Comparison of ENCODE assay signal across 14 cellular contexts in the genomic region with DNA sequence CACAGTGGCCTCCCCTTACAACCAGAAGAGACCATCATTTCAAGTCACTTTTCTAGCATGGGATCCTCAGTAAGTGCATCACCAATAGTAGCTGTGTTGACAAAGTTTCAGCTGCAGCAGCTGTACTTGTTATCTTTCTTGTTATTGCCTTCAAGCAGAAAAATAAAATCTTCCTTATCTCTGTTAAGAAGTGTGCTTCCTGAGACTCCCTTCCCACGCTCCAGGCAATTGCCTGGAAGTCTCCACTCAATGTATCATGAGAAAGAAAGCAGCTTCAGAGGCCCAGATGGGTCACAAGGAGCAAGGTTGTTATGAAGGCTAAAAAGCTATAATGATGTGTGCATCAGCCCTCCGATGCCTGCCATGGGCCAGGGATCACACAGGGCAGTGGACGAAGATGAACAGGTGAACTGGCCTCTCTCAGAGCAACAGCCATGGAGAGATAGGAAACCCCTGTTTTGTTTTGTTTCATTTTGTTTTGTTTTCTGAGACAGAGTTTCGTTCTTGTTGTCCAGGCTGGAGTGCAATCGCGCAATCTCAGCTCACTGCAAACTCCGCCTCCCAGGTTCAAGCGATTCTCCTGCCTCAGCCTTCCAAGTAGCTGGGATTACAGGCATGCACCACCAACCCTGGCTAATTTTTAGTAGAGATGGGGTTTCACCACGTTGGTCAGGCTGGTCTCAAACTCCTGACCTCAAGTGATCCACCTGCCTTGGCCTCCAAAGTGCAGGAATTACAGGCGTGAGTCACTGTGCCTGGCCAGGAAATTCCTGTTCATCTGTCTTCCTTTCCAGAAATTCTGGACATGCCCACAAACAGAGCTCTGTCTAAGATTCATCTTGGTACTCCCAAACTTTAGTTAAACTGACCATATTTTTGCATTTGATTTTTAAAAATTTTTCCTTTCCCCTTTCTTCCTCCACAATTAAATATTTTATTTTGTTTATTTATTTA.
"Had no signal": no experiment of that assay in that cellular context is flagged by ENCODE, and none has a peak within 500 bp of the region (broad histone marks: within the 10 kb centered on the region; RNA-seq: fewer than 3 reads in every experiment).

No MANE protein-coding gene starts in this region.

- DNase-seq: activated effector memory CD4-positive, alpha-beta T cell treated with Interleukin-2 at 50 U/mL for 16 hours; activated T-cell treated with anti-CD3 and anti-CD28 coated beads, Interleukin-2, amount 50 U/mL, for 1 hour; amygdala; brain microvascular endothelial cell; endodermal cell; esophagus squamous epithelium; foreskin melanocyte; kidney; stimulated activated CD4-positive, alpha-beta T cell treated with anti-CD3 and anti-CD28 coated beads, Interleukin-15, amount 100 ng/mL, for 24 hours; stimulated activated CD4-positive, alpha-beta T cell treated with anti-CD3 and anti-CD28 coated beads, Interleukin-4, amount 100 ng/mL, for 24 hours; stomach; T-helper 2 cell had no signal

- H3K27me3 Mint-ChIP-seq: natural killer cell treated with Interleukin-12 subunit alpha and Interleukin-12 subunit beta and Interleukin-15 and Interleukin-18, amount 100 ng/mL, for 72 hours had no signal

- H3K27ac Mint-ChIP-seq: activated naive CD4-positive, alpha-beta T cell treated with anti-CD3 and anti-CD28 coated beads, Interleukin-2, amount 50 U/mL, for 72 hours; endodermal cell; natural killer cell treated with Interleukin-12 subunit alpha and Interleukin-12 subunit beta and Interleukin-15 and Interleukin-18, amount 100 ng/mL, for 72 hours had no signal

- H3K4me3 Mint-ChIP-seq: endodermal cell; natural killer cell treated with Interleukin-12 subunit alpha and Interleukin-12 subunit beta and Interleukin-15 and Interleukin-18, amount 100 ng/mL, for 72 hours had no signal

- FAIRE-seq: kidney had no signal

- H3K9me3 Mint-ChIP-seq: activated naive CD4-positive, alpha-beta T cell treated with anti-CD3 and anti-CD28 coated beads, Interleukin-2, amount 50 U/mL, for 72 hours; endodermal cell; natural killer cell treated with Interleukin-12 subunit alpha and Interleukin-12 subunit beta and Interleukin-15 and Interleukin-18, amount 100 ng/mL, for 72 hours had no signal

- H3K36me3 Mint-ChIP-seq: activated naive CD4-positive, alpha-beta T cell treated with anti-CD3 and anti-CD28 coated beads, Interleukin-2, amount 50 U/mL, for 72 hours; natural killer cell treated with Interleukin-12 subunit alpha and Interleukin-12 subunit beta and Interleukin-15 and Interleukin-18, amount 100 ng/mL, for 72 hours had no signal
